24 cellular contexts compared by ENCODE assay signal in genomic region chr1:178254433-178254832, GRCh38.
"Had no signal": no experiment of that assay in that cellular context is flagged by ENCODE, and none has a peak within 500 bp of the region (broad histone marks: within the 10 kb centered on the region; RNA-seq: fewer than 3 reads in every experiment).

No MANE protein-coding gene starts in this region.

- H3K9me3 ChIP-seq: lower lobe of right lung, neutrophil, right lobe of liver, testis had no signal

- DNase-seq: activated CD4-positive, alpha-beta memory T cell treated with anti-CD3 and anti-CD28 coated beads, Interleukin-2, amount 10 ng/mL, durations not matched to agents 7 days and 5 days; activated CD4-positive, alpha-beta T cell treated with anti-CD3 and anti-CD28 coated beads for 48 hours; activated CD4-positive, CD25-positive, alpha-beta regulatory T cell; activated CD8-positive, alpha-beta memory T cell treated with anti-CD3 and anti-CD28 coated beads, Interleukin-2, amount 10 ng/mL, durations not matched to agents 7 days and 5 days; activated naive CD4-positive, alpha-beta T cell; activated naive CD8-positive, alpha-beta T cell treated with anti-CD3 and anti-CD28 coated beads for 36 hours; anterior cingulate cortex; effector memory CD4-positive, alpha-beta T cell; foreskin fibroblast; islet precursor cell; left colon; lower lobe of right lung; right lobe of liver; SK-N-SH; small intestine; stimulated activated CD4-positive, alpha-beta T cell treated with anti-CD3 and anti-CD28 coated beads, Interleukin-4, amount 100 ng/mL, for 1 hour; stomach; testis had no signal

- H3K27me3 Mint-ChIP-seq: activated CD4-positive, alpha-beta memory T cell treated with anti-CD3 and anti-CD28 coated beads, Interleukin-2, amount 10 ng/mL, durations not matched to agents 7 days and 5 days; activated CD8-positive, alpha-beta memory T cell treated with anti-CD3 and anti-CD28 coated beads, Interleukin-2, amount 10 ng/mL, durations not matched to agents 7 days and 5 days; dendritic cell treated with granulocyte-macrophage colony-stimulating factor and Interleukin-4, amounts not matched to agents 40 ng/mL and 50 ng/mL, for 4 days; natural killer cell treated with Interleukin-12 subunit alpha and Interleukin-12 subunit beta and Interleukin-15 and Interleukin-18, amount 100 ng/mL, for 72 hours; type B pancreatic cell had no signal

- ATAC-seq: activated CD8-positive, alpha-beta memory T cell treated with anti-CD3 and anti-CD28 coated beads, Interleukin-2, amount 10 ng/mL, durations not matched to agents 7 days and 5 days; left colon; lower lobe of right lung; natural killer cell treated with Interleukin-12 subunit alpha and Interleukin-12 subunit beta and Interleukin-15 and Interleukin-18, amount 100 ng/mL, for 72 hours; right lobe of liver had no signal

- H3K36me3 Mint-ChIP-seq: activated CD8-positive, alpha-beta memory T cell treated with anti-CD3 and anti-CD28 coated beads, Interleukin-2, amount 10 ng/mL, durations not matched to agents 7 days and 5 days; activated naive CD8-positive, alpha-beta T cell treated with anti-CD3 and anti-CD28 coated beads for 36 hours; natural killer cell treated with Interleukin-12 subunit alpha and Interleukin-12 subunit beta and Interleukin-15 and Interleukin-18, amount 100 ng/mL, for 72 hours had no signal

- H3K4me3 Mint-ChIP-seq: activated CD4-positive, alpha-beta memory T cell treated with anti-CD3 and anti-CD28 coated beads, Interleukin-2, amount 10 ng/mL, durations not matched to agents 7 days and 5 days; activated CD8-positive, alpha-beta memory T cell treated with anti-CD3 and anti-CD28 coated beads, Interleukin-2, amount 10 ng/mL, durations not matched to agents 7 days and 5 days; activated naive CD8-positive, alpha-beta T cell treated with anti-CD3 and anti-CD28 coated beads for 36 hours; dendritic cell treated with granulocyte-macrophage colony-stimulating factor and Interleukin-4, amounts not matched to agents 40 ng/mL and 50 ng/mL, for 4 days; natural killer cell treated with Interleukin-12 subunit alpha and Interleukin-12 subunit beta and Interleukin-15 and Interleukin-18, amount 100 ng/mL, for 72 hours; type B pancreatic cell had no signal

- H3K36me3 ChIP-seq: lower lobe of right lung, neutrophil, right lobe of liver, stomach had no signal

- H3K4me3 ChIP-seq: lower lobe of right lung, right lobe of liver, stomach, testis had no signal

- H3K4me1 ChIP-seq: lower lobe of right lung, parathyroid adenoma, right lobe of liver, stomach, testis had no signal

- H3K27ac Mint-ChIP-seq: activated CD4-positive, alpha-beta memory T cell treated with anti-CD3 and anti-CD28 coated beads, Interleukin-2, amount 10 ng/mL, durations not matched to agents 7 days and 5 days; activated CD8-positive, alpha-beta memory T cell treated with anti-CD3 and anti-CD28 coated beads, Interleukin-2, amount 10 ng/mL, durations not matched to agents 7 days and 5 days; activated naive CD8-positive, alpha-beta T cell treated with anti-CD3 and anti-CD28 coated beads for 36 hours; dendritic cell treated with granulocyte-macrophage colony-stimulating factor and Interleukin-4, amounts not matched to agents 40 ng/mL and 50 ng/mL, for 4 days; natural killer cell treated with Interleukin-12 subunit alpha and Interleukin-12 subunit beta and Interleukin-15 and Interleukin-18, amount 100 ng/mL, for 72 hours; type B pancreatic cell had no signal

- H3K27ac ChIP-seq: epithelial cell of prostate, lower lobe of right lung, neutrophil, parathyroid adenoma, right lobe of liver, stomach, testis had no signal

- H3K9ac ChIP-seq: parathyroid adenoma, SK-N-SH had no signal

- H3K27me3 ChIP-seq: neutrophil, right lobe of liver, stomach, testis had no signal

- H3K4me1 Mint-ChIP-seq: activated CD4-positive, alpha-beta memory T cell treated with anti-CD3 and anti-CD28 coated beads, Interleukin-2, amount 10 ng/mL, durations not matched to agents 7 days and 5 days; activated CD8-positive, alpha-beta memory T cell treated with anti-CD3 and anti-CD28 coated beads, Interleukin-2, amount 10 ng/mL, durations not matched to agents 7 days and 5 days; activated naive CD8-positive, alpha-beta T cell treated with anti-CD3 and anti-CD28 coated beads for 36 hours had no signal
